Comparison of ENCODE assay signal across 14 cellular contexts in genomic region chr18:9705183-9705864, GRCh38. TPM values are rescaled to one million over a fixed set of nuclear protein-coding genes. Genes with fewer than 3 reads are reported as not detected.
DNase-seq lines count a peak whose midpoint lies in the region; ATAC-seq and TF ChIP-seq lines count a peak whose summit lies in the region.
"Had no signal": no experiment of that assay in that cellular context is flagged by ENCODE, and none has a peak within 500 bp of the region (broad histone marks: within the 10 kb centered on the region; RNA-seq: fewer than 3 reads in every experiment).

No MANE protein-coding gene starts in this region.

- no peak overlapping the region for H3K4me3 ChIP-seq in HL-60 (replicated peaks; ENCODE audit: insufficient read depth, low read length)
- peak overlapping the region; percentile 14 for H3K4me3 ChIP-seq in adipocyte (ENCODE audit: low read length)
- H3K4me3 ChIP-seq: gastroesophageal sphincter, right lobe of liver had no signal

- no peak overlapping the region for H3K27ac Mint-ChIP-seq in activated naive CD8-positive, alpha-beta T cell treated with anti-CD3 and anti-CD28 coated beads for 36 hours
- H3K27ac Mint-ChIP-seq: activated naive CD4-positive, alpha-beta T cell treated with anti-CD3 and anti-CD28 coated beads for 36 hours; CD4-positive, CD25-positive, alpha-beta regulatory T cell had no signal

- no peaks in the 10 kb centered on the region for H3K9me3 Mint-ChIP-seq in activated naive CD8-positive, alpha-beta T cell treated with anti-CD3 and anti-CD28 coated beads for 36 hours
- H3K9me3 Mint-ChIP-seq: activated naive CD4-positive, alpha-beta T cell treated with anti-CD3 and anti-CD28 coated beads for 36 hours; naive B cell had no signal

- H3K27ac ChIP-seq in HL-60 (replicated peaks) (peak overlapping the region; percentile 24), foreskin keratinocyte (no peak overlapping the region)
- H3K27ac ChIP-seq: right lobe of liver had no signal

- ATAC-seq in foreskin keratinocyte (peak; percentile 33), HG03457 (IDR thresholded peaks at IDR 0.05; ENCODE audit: unreplicated experiment) (no peak)
- ATAC-seq: gastroesophageal sphincter, right lobe of liver had no signal

- H3K9ac ChIP-seq in adipocyte (ENCODE audit: low read length) = peak overlapping the region; percentile 5

- H3K27me3 ChIP-seq in HL-60 (ENCODE audit: insufficient read depth, poor library complexity, severe bottlenecking) = no peaks in the 10 kb centered on the region
- H3K27me3 ChIP-seq in adipocyte (replicated peaks; ENCODE audit: control insufficient read depth, insufficient read depth, low read length) = no peaks in the 10 kb centered on the region
- no peaks in the 10 kb centered on the region for H3K27me3 ChIP-seq in foreskin keratinocyte
- H3K27me3 ChIP-seq: gastroesophageal sphincter, right lobe of liver had no signal

- H3K4me3 Mint-ChIP-seq in activated naive CD8-positive, alpha-beta T cell treated with anti-CD3 and anti-CD28 coated beads for 36 hours = no peak overlapping the region
- H3K4me3 Mint-ChIP-seq: activated naive CD4-positive, alpha-beta T cell treated with anti-CD3 and anti-CD28 coated beads for 36 hours had no signal

- TF ChIP-seq CTCF in HL-60 (IDR thresholded peaks at IDR 0.05; ENCODE audit: insufficient read depth, low read length) = no peak
- no peak for TF ChIP-seq CTCF in foreskin keratinocyte (conservative IDR thresholded peaks at IDR 0.05)

- peaks cover 40% of the 10 kb centered on the region for H3K4me1 ChIP-seq in adipocyte (ENCODE audit: control insufficient read depth, insufficient read depth, low read length)
- peaks cover 25% of the 10 kb centered on the region for H3K4me1 ChIP-seq in foreskin keratinocyte

- H3K4me1 Mint-ChIP-seq in activated naive CD8-positive, alpha-beta T cell treated with anti-CD3 and anti-CD28 coated beads for 36 hours = peaks cover 21% of the 10 kb centered on the region

- no peaks in the 10 kb centered on the region for H3K36me3 Mint-ChIP-seq in activated naive CD8-positive, alpha-beta T cell treated with anti-CD3 and anti-CD28 coated beads for 36 hours
- H3K36me3 Mint-ChIP-seq: CD4-positive, CD25-positive, alpha-beta regulatory T cell; naive B cell had no signal

- no peaks in the 10 kb centered on the region for H3K36me3 ChIP-seq in adipocyte (ENCODE audit: control insufficient read depth, insufficient read depth, low read length, severe bottlenecking)
- H3K36me3 ChIP-seq: gastroesophageal sphincter, right lobe of liver had no signal

- DNase-seq in AG20443 (ENCODE audit: low spot score) (peak; percentile 63), HL-60 (ENCODE audit: low read depth in 1 of 2, low spot score in 1 of 2) (peak in 1 of 2 experiments; percentile 69), adipocyte (ENCODE audit: low read depth) (peak; percentile 69), foreskin keratinocyte (no peak), ecto neural progenitor cell (ENCODE audit: low spot score) (no peak)
- DNase-seq in central memory CD4-positive, alpha-beta T cell = no peak
- DNase-seq in activated naive CD8-positive, alpha-beta T cell treated with anti-CD3 and anti-CD28 coated beads for 36 hours = no peak
- DNase-seq: activated naive CD4-positive, alpha-beta T cell treated with anti-CD3 and anti-CD28 coated beads for 36 hours; CD4-positive, CD25-positive, alpha-beta regulatory T cell; naive B cell; NCI-H226 had no signal

- peaks cover 71% of the 10 kb centered on the region for H3K27me3 Mint-ChIP-seq in activated naive CD8-positive, alpha-beta T cell treated with anti-CD3 and anti-CD28 coated beads for 36 hours

- H3K9me3 ChIP-seq in adipocyte (ENCODE audit: control insufficient read depth, low read length) = no peaks in the 10 kb centered on the region
- H3K9me3 ChIP-seq: gastroesophageal sphincter, right lobe of liver had no signal

RNA-seq across cellular contexts. Expression of gene RAB31, which starts 2.8 kb away (rescaled TPM):
- 35.2 and 51.7 TPM in 2 replicates for total RNA-seq in foreskin keratinocyte
- 19.1 and 23.9 TPM in 2 replicates for polyA plus RNA-seq in foreskin keratinocyte
- under 1 TPM; 0.70 to 0.78 TPM for total RNA-seq in activated naive CD8-positive, alpha-beta T cell treated with anti-CD3 and anti-CD28 coated beads for 36 hours

Comparison
In these comparisons a context has a peak if more than half of its experiments do, and no peak if none do; other contexts are left out.
1. DNase-seq: peak in AG20443 (single experiment) and adipocyte (single experiment); none in foreskin keratinocyte (0 of 2), central memory CD4-positive, alpha-beta T cell (single experiment), ecto neural progenitor cell (single experiment) and activated naive CD8-positive, alpha-beta T cell treated with anti-CD3 and anti-CD28 coated beads for 36 hours (single experiment).
2. RNA of gene RAB31, which starts 2.8 kb away (total RNA-seq): 35.2 to 51.7 TPM in foreskin keratinocyte; 0.70 to 0.78 TPM in activated naive CD8-positive, alpha-beta T cell treated with anti-CD3 and anti-CD28 coated beads for 36 hours; every median in the first group is over 10 times any median in the second.